ENCODE assay signal across 7 cellular contexts in genomic region chr3:58471025-58471887, GRCh38. TPM values are rescaled to one million over a fixed set of nuclear protein-coding genes. Genes with fewer than 3 reads are reported as not detected.
DNase-seq lines count a peak whose midpoint lies in the region; ATAC-seq, FAIRE-seq and TF ChIP-seq lines count a peak whose summit lies in the region.

No MANE protein-coding gene starts in this region.

- H3K4me1 Mint-ChIP-seq in T-cell: peaks cover 20 to 42% (median 41%) of the 10 kb centered on the region in 3 donors

- FAIRE-seq in urothelium cell line (lab: Jason Lieb, UNC): peak; percentile 53

- no peak for TF ChIP-seq CTCF in choroid plexus epithelial cell (conservative IDR thresholded peaks at IDR 0.05; ENCODE audit: low read depth, low read length)

- peak overlapping the region in 2 of 3 donors; percentile 25 to 37 for H3K4me3 Mint-ChIP-seq in T-cell

- H3K36me3 Mint-ChIP-seq in T-cell: no peaks in the 10 kb centered on the region

- H3K4me3 ChIP-seq in choroid plexus epithelial cell (ENCODE audit: low read depth, low read length): no peak overlapping the region

- CTCF ChIA-PET in T-cell (lab: Charles Lee): interaction anchor here (1.0 to 1.4 kb wide), 2 partner anchors 8 to 147 kb away, joined by 3 to 4 read pairs; no protein-coding TSS in a partner anchor

- no peaks in the 10 kb centered on the region for H3K27me3 Mint-ChIP-seq in T-cell

- peak; percentile 75 to 99 (median 93) for ATAC-seq in T-cell (replicated peaks in 1 of 4)

- peak overlapping the region; percentile 89 to 93 for H3K27ac Mint-ChIP-seq in T-cell

- DNase-seq in GM04503 (ENCODE audit: low read depth) (peak; percentile 55), NCI-H1092 (lab: John Stamatoyannopoulos, UW) (peak; percentile 69), T-cell (peak in 20 of 34 experiments; percentile 3 to 41 (median 23)), choroid plexus epithelial cell (ENCODE audit: low read depth) (peak; percentile 99), mucosa of gallbladder (ENCODE audit: low spot score) (peak; percentile 71), urothelium cell line (ENCODE audit: low spot score) (peak; percentile 91), foreskin melanocyte (no peak)

- no peaks in the 10 kb centered on the region for H3K9me3 Mint-ChIP-seq in T-cell

- POLR2A ChIA-PET in T-cell (lab: Charles Lee): interaction anchor here in 1 of 2 donors (0.6 kb wide), 1 partner anchor 24 kb away, joined by 6 read pairs; no protein-coding TSS in a partner anchor

RNA-seq across cellular contexts. Expression of gene KCTD6, which starts 20.6 kb away (rescaled TPM):
- total RNA-seq in T-cell (1 to 10 TPM; 6.6 to 9.4 (median 7.8) TPM), mucosa of gallbladder (11.0 TPM)

RNA-seq across cellular contexts. Expression of gene PDHB, which starts 37.6 kb away (rescaled TPM):
- total RNA-seq in T-cell (10 to 100 TPM; 27.0 to 54.2 (median 49.2) TPM), mucosa of gallbladder (57.2 TPM)
